Comparison of ENCODE assay signal across 8 cellular contexts in the genomic region with DNA sequence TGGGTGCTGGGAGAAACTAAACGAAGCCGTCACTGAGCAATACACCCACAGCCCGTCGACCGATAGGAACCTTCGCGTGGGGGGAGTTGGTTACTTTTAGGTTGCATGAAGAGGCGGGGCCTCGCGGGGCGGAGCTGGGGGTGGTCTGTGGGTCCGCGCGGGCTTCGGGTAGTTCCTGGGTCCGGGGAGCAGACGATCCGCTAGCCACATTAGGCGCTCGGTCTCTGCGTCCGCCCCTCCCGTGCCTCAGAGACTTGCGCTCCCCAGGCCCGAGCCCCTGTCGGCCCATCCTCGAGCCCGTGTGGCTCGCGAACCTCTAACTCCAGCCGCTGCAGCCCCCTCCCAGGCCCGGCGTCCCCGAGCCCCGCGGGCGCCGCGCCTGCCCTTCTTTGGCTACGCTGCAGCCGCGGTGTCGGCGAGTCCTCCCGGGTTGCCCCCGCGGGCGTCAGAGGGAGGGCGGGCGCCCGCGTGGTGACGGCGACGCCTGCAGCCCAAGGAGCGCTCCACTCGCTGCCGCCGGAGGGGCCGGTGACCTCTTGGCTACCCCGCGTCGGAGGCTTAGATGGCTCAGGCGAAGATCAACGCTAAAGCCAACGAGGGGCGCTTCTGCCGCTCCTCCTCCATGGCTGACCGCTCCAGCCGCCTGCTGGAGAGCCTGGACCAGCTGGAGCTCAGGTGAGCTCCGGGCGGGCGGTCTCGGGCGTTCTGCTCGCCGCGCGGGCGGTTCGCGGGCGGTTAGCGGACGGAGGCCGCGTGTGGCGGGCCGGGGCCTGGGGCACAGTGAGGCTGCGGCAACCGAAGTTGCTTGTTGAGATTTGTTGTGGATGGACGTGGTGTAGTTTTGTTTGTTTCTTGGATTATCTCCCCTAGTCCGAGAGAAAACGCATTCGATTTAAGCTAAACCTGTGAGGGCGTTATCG. TPM values are rescaled to one million over a fixed set of nuclear protein-coding genes. Genes with fewer than 3 reads are reported as not detected.
DNase-seq lines count a peak whose midpoint lies in the region; ATAC-seq, FAIRE-seq and TF ChIP-seq lines count a peak whose summit lies in the region.

Gene BAG2 (plus strand): TSS at position 191 of the 920 bp plus-strand sequence. CDS start 372 bp downstream, at position 563.

- ATAC-seq in GM18498 (IDR thresholded peaks at IDR 0.05; ENCODE audit: unreplicated experiment) (peak; percentile 89), HG02870 (IDR thresholded peaks at IDR 0.05; ENCODE audit: unreplicated experiment) (peak; percentile 86)

- H2AFZ ChIP-seq in astrocyte (ENCODE audit: low read depth, low read length): peak within 1 kb of the TSS; percentile 48
- H2AFZ ChIP-seq in hepatocyte: peak within 1 kb of the TSS; percentile 18

- peak within 1 kb of the TSS; percentile 97 for H3K27ac Mint-ChIP-seq in T-helper 2 cell treated with Interferon-gamma antibody and Interleukin-4, amounts not matched to agents 5 μg/mL and 100 μg/mL, for 36 hours
- H3K27ac Mint-ChIP-seq in astrocyte (ENCODE audit: unreplicated experiment): peak within 1 kb of the TSS; percentile 85

- H3K79me2 ChIP-seq in astrocyte (ENCODE audit: insufficient read depth, low read length) (peaks cover 50% of the 10 kb centered on the region), hepatocyte (peaks cover 45% of the 10 kb centered on the region)

- no peaks in the 10 kb centered on the region for H3K9me3 Mint-ChIP-seq in T-helper 2 cell treated with Interferon-gamma antibody and Interleukin-4, amounts not matched to agents 5 μg/mL and 100 μg/mL, for 36 hours
- no peaks in the 10 kb centered on the region for H3K9me3 Mint-ChIP-seq in astrocyte (ENCODE audit: unreplicated experiment)

- H3K27ac ChIP-seq in astrocyte (ENCODE audit: low read depth, low read length) (peak within 1 kb of the TSS; percentile 73), hepatocyte (peak within 1 kb of the TSS; percentile 84)

- peaks cover 2% of the 10 kb centered on the region for H3K36me3 ChIP-seq in astrocyte (ENCODE audit: insufficient read depth, low read length)
- H3K36me3 ChIP-seq in hepatocyte (replicated peaks; ENCODE audit: insufficient read depth, low read depth): no peaks in the 10 kb centered on the region

- H3K9me3 ChIP-seq in astrocyte (ENCODE audit: insufficient read depth, low read depth, low read length) (no peaks in the 10 kb centered on the region), hepatocyte (ENCODE audit: low read depth) (no peaks in the 10 kb centered on the region)

- H3K9me2 ChIP-seq in hepatocyte (replicated peaks; ENCODE audit: insufficient read depth): no peaks in the 10 kb centered on the region

- TF ChIP-seq CTCF in astrocyte (IDR thresholded peaks at IDR 0.05; ENCODE audit: insufficient read depth, low read depth, low read length) (no peak), hepatocyte (IDR thresholded peaks at IDR 0.05; ENCODE audit: poor library complexity) (peak; percentile 6)

- H3K36me3 Mint-ChIP-seq in T-helper 2 cell treated with Interferon-gamma antibody and Interleukin-4, amounts not matched to agents 5 μg/mL and 100 μg/mL, for 36 hours (ENCODE audit: low read depth): peaks cover 13% of the 10 kb centered on the region
- peaks cover 3% of the 10 kb centered on the region for H3K36me3 Mint-ChIP-seq in astrocyte (ENCODE audit: low read depth, unreplicated experiment)

- under 1% methylated on average over 65 of the region's 97 CpGs for WGBS in hepatocyte (ENCODE audit: low lambda C conversion rate, missing lambda C conversion rate)

- peak within 1 kb of the TSS; percentile 97 for H3K4me3 Mint-ChIP-seq in T-helper 2 cell treated with Interferon-gamma antibody and Interleukin-4, amounts not matched to agents 5 μg/mL and 100 μg/mL, for 36 hours
- peak within 1 kb of the TSS; percentile 97 for H3K4me3 Mint-ChIP-seq in astrocyte (ENCODE audit: unreplicated experiment)

- peak; percentile 68 for DNase-seq in NCI-H1694 treated with DMSO at 0.1 percent for 48 hours (lab: John Stamatoyannopoulos, UW)
- peak; percentile 94 for DNase-seq in T-helper 2 cell treated with Interferon-gamma antibody and Interleukin-4, amounts not matched to agents 5 μg/mL and 100 μg/mL, for 36 hours (ENCODE audit: low spot score)
- peak; percentile 81 for DNase-seq in astrocyte (ENCODE audit: low read depth)
- DNase-seq in hepatocyte (ENCODE audit: low spot score): peak; percentile 89
- DNase-seq in renal cortical epithelial cell (ENCODE audit: low read depth): peak; percentile 67
- DNase-seq in AML-193 (lab: John Stamatoyannopoulos, UW): no peak

- H3K4me1 Mint-ChIP-seq in T-helper 2 cell treated with Interferon-gamma antibody and Interleukin-4, amounts not matched to agents 5 μg/mL and 100 μg/mL, for 36 hours (ENCODE audit: low read depth): peaks cover 40% of the 10 kb centered on the region
- peaks cover 14% of the 10 kb centered on the region for H3K4me1 Mint-ChIP-seq in astrocyte (ENCODE audit: low read depth, unreplicated experiment)

- peaks cover 15% of the 10 kb centered on the region for H4K20me1 ChIP-seq in astrocyte (ENCODE audit: insufficient read depth, low read length)
- H4K20me1 ChIP-seq in hepatocyte (ENCODE audit: insufficient read depth, poor library complexity, severe bottlenecking): no peaks in the 10 kb centered on the region

- H3K9ac ChIP-seq in astrocyte (ENCODE audit: low read length): peak within 1 kb of the TSS; percentile 92

- no peaks in the 10 kb centered on the region for H3K27me3 Mint-ChIP-seq in T-helper 2 cell treated with Interferon-gamma antibody and Interleukin-4, amounts not matched to agents 5 μg/mL and 100 μg/mL, for 36 hours (ENCODE audit: low read depth)
- H3K27me3 Mint-ChIP-seq in astrocyte (ENCODE audit: low read depth, unreplicated experiment): no peaks in the 10 kb centered on the region

- no peak for FAIRE-seq in astrocyte (lab: Jason Lieb, UNC)

- H3K4me3 ChIP-seq in astrocyte (ENCODE audit: insufficient read depth, low read depth, low read length) (peak within 1 kb of the TSS; percentile 72), hepatocyte (peak within 1 kb of the TSS; percentile 28)

- H3K27me3 ChIP-seq in astrocyte (ENCODE audit: insufficient read depth, low read length) (no peaks in the 10 kb centered on the region), hepatocyte (no peaks in the 10 kb centered on the region)

- H3K4me1 ChIP-seq in astrocyte (ENCODE audit: insufficient read depth, low read length): peaks cover 14% of the 10 kb centered on the region
- no peaks in the 10 kb centered on the region for H3K4me1 ChIP-seq in hepatocyte (ENCODE audit: insufficient read depth)

- peak within 1 kb of the TSS; percentile 88 for H3K4me2 ChIP-seq in astrocyte (ENCODE audit: low read length)
- peak within 1 kb of the TSS; percentile 85 for H3K4me2 ChIP-seq in hepatocyte

RNA-seq across cellular contexts. Expression of gene BAG2, which starts in this region (rescaled TPM):
- 8.9 and 9.7 TPM in 2 replicates for total RNA-seq in astrocyte
- total RNA-seq in hepatocyte: 10.2 and 10.5 TPM in 2 replicates
- 8.7 and 9.0 TPM in 2 replicates for polyA plus RNA-seq in hepatocyte
- total RNA-seq in renal cortical epithelial cell: 9.2 and 14.6 TPM in 2 replicates

Comparison
In these comparisons a context has a peak if more than half of its experiments do, and no peak if none do; other contexts are left out.
1. DNase-seq: peak in NCI-H1694 treated with DMSO at 0.1 percent for 48 hours (single experiment), T-helper 2 cell treated with Interferon-gamma antibody and Interleukin-4, amounts not matched to agents 5 μg/mL and 100 μg/mL, for 36 hours (single experiment), astrocyte (single experiment), hepatocyte (single experiment) and renal cortical epithelial cell (single experiment); none in AML-193 (0 of 2).